Comparison of ENCODE assay signal across 8 cellular contexts in genomic region chr11:66606608-66607007, GRCh38. TPM values are rescaled to one million over a fixed set of nuclear protein-coding genes. Genes with fewer than 3 reads are reported as not detected.
DNase-seq lines count a peak whose midpoint lies in the region; ATAC-seq and TF ChIP-seq lines count a peak whose summit lies in the region.
"Not testable (repeated sequence)": the region's sequence is repeated elsewhere in the genome, so short reads cannot be mapped to it uniquely, and the experiment has no call there.
"Had no signal": no experiment of that assay in that cellular context is flagged by ENCODE, and none has a peak within 500 bp of the region (broad histone marks: within the 10 kb centered on the region; RNA-seq: fewer than 3 reads in every experiment).

No MANE protein-coding gene starts in this region.

- in situ Hi-C loops in GM23248 (cut with MboI) = not testable (repeated sequence)

- not testable (repeated sequence) for H3K27me3 ChIP-seq in GM23248 (replicated peaks; ENCODE audit: insufficient read depth); esophagus squamous epithelium; layer of hippocampus (ENCODE audit: control insufficient read depth, insufficient read depth, low read length); osteoblast (ENCODE audit: insufficient read depth, low read length); tibial nerve

- peak overlapping the region; percentile 42 for H3K27ac Mint-ChIP-seq in stimulated activated naive B cell treated with anti-CD40 and anti-IgM and Interleukin-4, amounts not matched to agents 10 μg/mL and 1 μg/mL and 100 μg/mL, for 72 hours

- not testable (repeated sequence) for H2AFZ ChIP-seq in GM23248; osteoblast (ENCODE audit: low read length)

- peak overlapping the region; percentile 68 for H3K9ac ChIP-seq in GM23248

- H3K4me3 ChIP-seq in GM23248; esophagus squamous epithelium; osteoblast (ENCODE audit: insufficient read depth, low read length); tibial nerve: not testable (repeated sequence)

- intact Hi-C loops in esophagus squamous epithelium (cut with DNase I) = not testable (repeated sequence)

- H3K4me1 Mint-ChIP-seq in stimulated activated naive B cell treated with anti-CD40 and anti-IgM and Interleukin-4, amounts not matched to agents 10 μg/mL and 1 μg/mL and 100 μg/mL, for 72 hours = peaks cover 21 to 53% of the 10 kb centered on the region in 2 donors

- H3K27me3 Mint-ChIP-seq in stimulated activated naive B cell treated with anti-CD40 and anti-IgM and Interleukin-4, amounts not matched to agents 10 μg/mL and 1 μg/mL and 100 μg/mL, for 72 hours = not testable (repeated sequence)

- H3K79me2 ChIP-seq in GM23248 (ENCODE audit: insufficient read depth); osteoblast (ENCODE audit: insufficient read depth, low read length): not testable (repeated sequence)

- H3K4me3 Mint-ChIP-seq in stimulated activated naive B cell treated with anti-CD40 and anti-IgM and Interleukin-4, amounts not matched to agents 10 μg/mL and 1 μg/mL and 100 μg/mL, for 72 hours = not testable (repeated sequence)

- not testable (repeated sequence) for H3K9me3 ChIP-seq in GM23248 (ENCODE audit: low read depth); esophagus squamous epithelium; osteoblast (ENCODE audit: low read depth, low read length); tibial nerve

- peaks cover 38 to 51% of the 10 kb centered on the region in 2 donors for H3K36me3 Mint-ChIP-seq in stimulated activated naive B cell treated with anti-CD40 and anti-IgM and Interleukin-4, amounts not matched to agents 10 μg/mL and 1 μg/mL and 100 μg/mL, for 72 hours

- peaks cover 17% of the 10 kb centered on the region for H3K4me1 ChIP-seq in GM23248 (ENCODE audit: insufficient read depth)
- peaks cover 4 to 28% (median 17%) of the 10 kb centered on the region in 3 donors for H3K4me1 ChIP-seq in esophagus squamous epithelium
- H3K4me1 ChIP-seq in osteoblast (ENCODE audit: insufficient read depth, low read length) = peaks cover 28% of the 10 kb centered on the region
- H3K4me1 ChIP-seq in tibial nerve = peaks cover 0 to 34% (median 15%) of the 10 kb centered on the region in 4 donors

- H3K9me2 ChIP-seq in GM23248 (ENCODE audit: insufficient read depth) = not testable (repeated sequence)

- H3K27ac ChIP-seq in GM23248 (peak overlapping the region; percentile 86), esophagus squamous epithelium (peak overlapping the region; percentile 52 to 85 (median 78)), layer of hippocampus (ENCODE audit: low read depth, low read length) (peak overlapping the region; percentile 52), osteoblast (ENCODE audit: low read depth, low read length) (peak overlapping the region; percentile 70), tibial nerve (peak overlapping the region in 3 of 4 donors; percentile 8 to 75 (median 71))

- not testable (repeated sequence) for H3K36me3 ChIP-seq in GM23248 (ENCODE audit: low read depth)
- H3K36me3 ChIP-seq in esophagus squamous epithelium (peaks cover 0 to 48% (median 6%) of the 10 kb centered on the region in 3 donors), osteoblast (ENCODE audit: insufficient read depth, low read length) (peaks cover 15% of the 10 kb centered on the region), tibial nerve (peaks cover 0 to 43% (median 0%) of the 10 kb centered on the region in 3 donors)

- H3K4me2 ChIP-seq in GM23248 (ENCODE audit: unreplicated experiment) (peak overlapping the region; percentile 63), osteoblast (ENCODE audit: insufficient read depth, low read length) (peak overlapping the region; percentile 29)

- peaks cover 24% of the 10 kb centered on the region for H3F3A ChIP-seq in GM23248 (ENCODE audit: insufficient read depth)

- WGBS in GM23248 (ENCODE audit: low coverage in 1 of 2, low lambda C conversion rate in 2 of 2, missing lambda C conversion rate in 2 of 2), 2 experiments = 83 to 85% methylated on average over 3 of the region's 3 CpGs
- 79 to 85% methylated on average over 1 to 3 of the region's 3 CpGs for WGBS in esophagus squamous epithelium, 2 donors
- 83 to 86% methylated on average over 3 of the region's 3 CpGs for WGBS in tibial nerve, 2 donors

- H4K20me1 ChIP-seq in GM23248 (ENCODE audit: insufficient read depth) = not testable (repeated sequence)
- peaks cover 10% of the 10 kb centered on the region for H4K20me1 ChIP-seq in osteoblast (ENCODE audit: insufficient read depth, low read length)

- DNase-seq in GM23248; esophagus squamous epithelium (lab: John Stamatoyannopoulos, UW); osteoblast (ENCODE audit: insufficient read length, low spot score, missing footprints); stimulated activated naive B cell treated with anti-CD40 and anti-IgM and Interleukin-4, amounts not matched to agents 10 μg/mL and 1 μg/mL and 100 μg/mL, for 72 hours; tibial nerve (ENCODE audit: low spot score in 2 of 2): not testable (repeated sequence)
- DNase-seq in astrocyte of the hippocampus (ENCODE audit: low read depth, low spot score) = peak; percentile 21

- not testable (repeated sequence) for TF ChIP-seq EP300 in tibial nerve (IDR thresholded peaks at IDR 0.05)

- not testable (repeated sequence) for TF ChIP-seq POLR2A in esophagus squamous epithelium (IDR thresholded peaks at IDR 0.05); tibial nerve (IDR thresholded peaks at IDR 0.05)

- ATAC-seq in stimulated activated naive B cell treated with anti-CD40 and anti-IgM and Interleukin-4, amounts not matched to agents 10 μg/mL and 1 μg/mL and 100 μg/mL, for 72 hours (replicated peaks) = not testable (repeated sequence)

- TF ChIP-seq CTCF in esophagus squamous epithelium (IDR thresholded peaks at IDR 0.05); osteoblast (IDR thresholded peaks at IDR 0.05; ENCODE audit: extremely low read depth, low read depth, low read length); tibial nerve (IDR thresholded peaks at IDR 0.05): not testable (repeated sequence)

- H3K9me3 Mint-ChIP-seq in stimulated activated naive B cell treated with anti-CD40 and anti-IgM and Interleukin-4, amounts not matched to agents 10 μg/mL and 1 μg/mL and 100 μg/mL, for 72 hours = not testable (repeated sequence)

RNA-seq across cellular contexts. Expression of gene RBM14, which starts 9.8 kb away (rescaled TPM):
- total RNA-seq in GM23248 (2014; rRNA removed; shearing (Covaris generic)) = 23.5 and 28.4 TPM in 2 replicates
- polyA plus RNA-seq in GM23248 (2016; fragmentation: Nextera tagmentation; extraction: Ambion mirVana) = 40.6 and 42.6 TPM in 2 replicates
- 10 to 100 TPM; 37.0 to 61.5 (median 38.0) TPM for total RNA-seq in esophagus squamous epithelium
- 22.4 and 25.3 TPM in 2 replicates for total RNA-seq in osteoblast
- total RNA-seq in tibial nerve = 10 to 100 TPM; 42.4 to 72.6 (median 61.5) TPM

RNA-seq across cellular contexts. Expression of gene CCS, which starts 13.6 kb away (rescaled TPM):
- 28.0 and 29.5 TPM in 2 replicates for total RNA-seq in GM23248 (2014; rRNA removed; shearing (Covaris generic))
- polyA plus RNA-seq in GM23248 (2016; fragmentation: Nextera tagmentation; extraction: Ambion mirVana) = 44.1 and 44.2 TPM in 2 replicates
- total RNA-seq in esophagus squamous epithelium (10 to 100 TPM; 12.7 to 27.5 (median 21.2) TPM), osteoblast (35.8 and 43.3 TPM in 2 replicates), tibial nerve (10 to 100 TPM; 33.4 to 54.0 (median 48.6) TPM)

RNA-seq across cellular contexts. Expression of gene CCDC87, which starts 13.7 kb away (rescaled TPM):
- 0.11 and 0.13 TPM in 2 replicates for total RNA-seq in GM23248 (2014; rRNA removed; shearing (Covaris generic))
- 0.39 and 0.40 TPM in 2 replicates for polyA plus RNA-seq in GM23248 (2016; fragmentation: Nextera tagmentation; extraction: Ambion mirVana)
- total RNA-seq in esophagus squamous epithelium = under 1 TPM; 0.09 to 0.40 (median 0.21) TPM
- 0.88 and 1.1 TPM in 2 replicates for total RNA-seq in osteoblast
- 1 to 10 TPM in 1 of 4 donors, under 1 TPM in 2, not detected in 1; 0.21 to 1.1 (median 0.30) TPM for total RNA-seq in tibial nerve
- polyA plus RNA-seq: CD14-positive monocyte had no signal

RNA-seq across cellular contexts. Expression of gene RBM4, which starts 31.9 kb away (rescaled TPM):
- 79.0 and 81.4 TPM in 2 replicates for total RNA-seq in GM23248 (2014; rRNA removed; shearing (Covaris generic))
- polyA plus RNA-seq in GM23248 (2016; fragmentation: Nextera tagmentation; extraction: Ambion mirVana) = 121 and 125 TPM in 2 replicates
- total RNA-seq in esophagus squamous epithelium (10 to 100 TPM; 68.6 to 89.6 (median 80.3) TPM), osteoblast (80.4 and 84.0 TPM in 2 replicates), tibial nerve (10 to 100 TPM; 53.5 to 83.9 (median 57.2) TPM)

RNA-seq across cellular contexts. Expression of gene CTSF, which starts 38.2 kb away (rescaled TPM):
- total RNA-seq in GM23248 (2014; rRNA removed; shearing (Covaris generic)) = 67.7 and 72.6 TPM in 2 replicates
- 53.6 and 59.2 TPM in 2 replicates for polyA plus RNA-seq in GM23248 (2016; fragmentation: Nextera tagmentation; extraction: Ambion mirVana)
- total RNA-seq in esophagus squamous epithelium (10 to 100 TPM in 2 of 4 donors, 1 to 10 TPM in 2; 3.3 to 47.3 (median 13.0) TPM), osteoblast (41.3 and 45.6 TPM in 2 replicates), tibial nerve (100 to 1,000 TPM; 102 to 322 (median 190) TPM)
